In the genomic region with DNA sequence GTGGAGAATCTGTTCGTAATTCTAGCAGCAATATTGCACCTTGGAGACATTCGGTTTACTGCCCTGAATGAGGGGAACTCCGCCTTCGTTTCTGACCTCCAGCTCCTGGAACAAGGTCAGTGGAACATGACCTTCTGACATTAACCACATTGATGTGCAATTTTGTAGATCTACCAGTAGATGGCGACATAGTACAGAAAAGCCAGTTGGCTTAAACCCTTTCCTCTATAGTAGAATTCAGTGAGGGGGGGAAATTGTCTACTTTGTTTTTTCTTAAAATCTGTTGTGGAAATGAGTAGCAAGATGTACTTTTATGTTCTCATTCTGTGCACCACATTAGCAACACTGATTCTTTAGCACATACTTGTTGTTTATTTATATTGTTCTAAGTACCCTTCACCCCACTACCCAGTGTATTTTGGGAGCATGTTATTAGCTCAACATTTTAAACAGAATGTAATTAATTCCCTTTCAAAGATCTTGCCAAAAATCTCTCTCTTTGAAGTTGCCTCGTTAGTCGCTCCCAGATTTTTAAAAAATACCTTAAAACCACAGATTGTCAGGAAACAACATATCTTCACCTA, we compare ENCODE assay signal across 8 cellular contexts.
DNase-seq lines count a peak whose midpoint lies in the region; ATAC-seq and TF ChIP-seq lines count a peak whose summit lies in the region.

No MANE protein-coding gene starts in this region.

- no peaks in the 10 kb centered on the region for H3K79me2 ChIP-seq in SK-N-SH (ENCODE audit: insufficient read depth)
- no peaks in the 10 kb centered on the region for H3K79me2 ChIP-seq in neural cell (replicated peaks; ENCODE audit: insufficient read depth, low read length)

- TF ChIP-seq EP300 in SK-N-SH (IDR thresholded peaks at IDR 0.05; ENCODE audit: borderline replicate concordance in 1 of 2, low read depth in 1 of 2, low read length in 1 of 2), result no peak
- TF ChIP-seq EP300 in neural cell (conservative IDR thresholded peaks at IDR 0.05; ENCODE audit: poor library complexity, severe bottlenecking), result no peak

- TF ChIP-seq RAD21 in SK-N-SH (IDR thresholded peaks at IDR 0.05; ENCODE audit: low read length) (peak; percentile 97), neural cell (conservative IDR thresholded peaks at IDR 0.05) (peak; percentile 98)

- H3K4me3 ChIP-seq in BE2C (ENCODE audit: low read depth, low read length), result no peak overlapping the region
- H3K4me3 ChIP-seq in SK-N-SH (ENCODE audit: low read depth in 2 of 2, low read length in 1 of 2), result no peak overlapping the region
- no peak overlapping the region for H3K4me3 ChIP-seq in fibroblast of mammary gland (ENCODE audit: control insufficient read depth, low read depth, low read length)
- no peak overlapping the region for H3K4me3 ChIP-seq in neural cell (ENCODE audit: low read length)

- TF ChIP-seq CTCF in BE2C (IDR thresholded peaks at IDR 0.05; ENCODE audit: low read depth, low read length) (peak; percentile 88), SK-N-SH (IDR thresholded peaks at IDR 0.05) (peak; percentile 87), fibroblast of mammary gland (conservative IDR thresholded peaks at IDR 0.05; ENCODE audit: control insufficient read depth, insufficient read depth, low read depth, low read length) (peak; percentile 84), neural cell (IDR thresholded peaks at IDR 0.05; ENCODE audit: poor library complexity, severe bottlenecking) (peak; percentile 94)

- peaks cover 10% of the 10 kb centered on the region for H3F3A ChIP-seq in SK-N-SH (replicated peaks; ENCODE audit: insufficient read depth)
- no peaks in the 10 kb centered on the region for H3F3A ChIP-seq in neural cell (ENCODE audit: insufficient read depth, low read length, poor library complexity, severe bottlenecking)

- H3K9me3 ChIP-seq in BE2C (no peaks in the 10 kb centered on the region), SK-N-SH (no peaks in the 10 kb centered on the region), neural cell (ENCODE audit: low read length) (no peaks in the 10 kb centered on the region)

- CTCF ChIA-PET in SK-N-SH (lab: Yijun Ruan, JAX), result interaction anchor here (0.6 to 3.9 kb wide), 52 partner anchors 8 to 1784 kb away, joined by 3 to 31 read pairs (median 4); no protein-coding TSS in a partner anchor

- H2AFZ ChIP-seq in SK-N-SH (ENCODE audit: low read depth), result no peak overlapping the region
- no peak overlapping the region for H2AFZ ChIP-seq in neural cell (ENCODE audit: low read depth, low read length)

- H3K36me3 ChIP-seq in BE2C, result no peaks in the 10 kb centered on the region
- no peaks in the 10 kb centered on the region for H3K36me3 ChIP-seq in SK-N-SH (replicated peaks in 1 of 2; ENCODE audit: control insufficient read depth in 1 of 2, insufficient read depth in 2 of 2, low read length in 1 of 2)
- H3K36me3 ChIP-seq in neural cell (ENCODE audit: insufficient read depth, low read length), result no peaks in the 10 kb centered on the region

- WGBS in SK-N-SH (ENCODE audit: low lambda C conversion rate), result 5% methylated on average over 7 of the region's 7 CpGs

- H4K20me1 ChIP-seq in SK-N-SH (ENCODE audit: insufficient read depth) (no peaks in the 10 kb centered on the region), neural cell (ENCODE audit: insufficient read depth) (no peaks in the 10 kb centered on the region)

- H3K9ac ChIP-seq in SK-N-SH (no peak overlapping the region), neural cell (ENCODE audit: low read length) (no peak overlapping the region)

- DNase-seq in BE2C, result no peak
- peak; percentile 79 for DNase-seq in NAMALWA (ENCODE audit: low spot score)
- DNase-seq in SK-N-SH, result peak; percentile 63
- peak; percentile 74 for DNase-seq in fibroblast of mammary gland (ENCODE audit: low read depth)
- DNase-seq in nucleus accumbens (lab: John Stamatoyannopoulos, UW), result no peak

- H3K9me2 ChIP-seq in SK-N-SH, result no peaks in the 10 kb centered on the region
- no peaks in the 10 kb centered on the region for H3K9me2 ChIP-seq in neural cell (ENCODE audit: insufficient read depth, low read length)

- POLR2A ChIA-PET in SK-N-SH (lab: Yijun Ruan, JAX), result interaction anchor here (0.6 to 1.0 kb wide), 2 partner anchors 811 to 825 kb away, joined by 3 to 5 read pairs; partner anchors contain the start of gene IRS2

- H3K4me2 ChIP-seq in SK-N-SH (no peak overlapping the region), neural cell (ENCODE audit: low read length) (no peak overlapping the region)

- ATAC-seq in GM18498 (IDR thresholded peaks at IDR 0.05; ENCODE audit: unreplicated experiment) (peak; percentile 93), HG02623 (IDR thresholded peaks at IDR 0.05; ENCODE audit: unreplicated experiment) (peak; percentile 94)

- H3K27me3 ChIP-seq in BE2C, result peaks cover 8% of the 10 kb centered on the region; the same call in 1 of the 2 replicates
- H3K27me3 ChIP-seq in SK-N-SH (ENCODE audit: insufficient read depth), result no peaks in the 10 kb centered on the region
- no peaks in the 10 kb centered on the region for H3K27me3 ChIP-seq in neural cell (ENCODE audit: insufficient read depth, low read depth, low read length)

- H3K4me1 ChIP-seq in BE2C (no peaks in the 10 kb centered on the region), SK-N-SH (ENCODE audit: control insufficient read depth in 1 of 2, insufficient read depth in 2 of 2, low read depth in 1 of 2, low read length in 1 of 2) (peaks cover 5 to 20% of the 10 kb centered on the region in 2 experiments; a peak in 3 of 4 replicates)

- peak overlapping the region in 1 of 2 experiments; percentile 63; a peak in 2 of 4 replicates for H3K27ac ChIP-seq in SK-N-SH (ENCODE audit: low read depth in 2 of 2, low read length in 1 of 2)
- no peak overlapping the region for H3K27ac ChIP-seq in neural cell (ENCODE audit: low read length)

TF ChIP-seq in SK-N-SH, 30 proteins besides CTCF, POLR2A, EP300 and RAD21:
- TF ChIP-seq RXRA (IDR thresholded peaks at IDR 0.05; ENCODE audit: borderline replicate concordance, low read depth) (peak; percentile 8; the same call in 1 of the 2 replicates), SMC3 (IDR thresholded peaks at IDR 0.05; ENCODE audit: low read depth, low read length) (peak; percentile 75), ELF1 (IDR thresholded peaks at IDR 0.05) (no peak)
TF ChIP-seq in SK-N-SH: peak in this region for 2.

TF ChIP-seq in neural cell, 6 proteins besides CTCF, POLR2A, EP300 and RAD21:
- no peak for TF ChIP-seq REST (IDR thresholded peaks at IDR 0.05; ENCODE audit: borderline replicate concordance)
- no peak for TF ChIP-seq TAF1 (IDR thresholded peaks at IDR 0.05; ENCODE audit: low read depth)
- TF ChIP-seq SMC3 (conservative IDR thresholded peaks at IDR 0.05; ENCODE audit: poor library complexity), result peak; percentile 97
- no peak for TF ChIP-seq MXI1 (conservative IDR thresholded peaks at IDR 0.05; ENCODE audit: poor library complexity, severe bottlenecking)
TF ChIP-seq in neural cell: peak in this region for 1.

Comparison
In these comparisons a context has a peak if more than half of its experiments do, and no peak if none do; other contexts are left out.
1. DNase-seq: peak in NAMALWA (single experiment), SK-N-SH (single experiment) and fibroblast of mammary gland (single experiment); none in BE2C (single experiment) and nucleus accumbens (0 of 56).
2. Peak in every context shown above with its lines, with median percentiles within 50 percentile points of each other: CTCF ChIP-seq.